ENCODE assay signal across 34 cellular contexts in the genomic region with DNA sequence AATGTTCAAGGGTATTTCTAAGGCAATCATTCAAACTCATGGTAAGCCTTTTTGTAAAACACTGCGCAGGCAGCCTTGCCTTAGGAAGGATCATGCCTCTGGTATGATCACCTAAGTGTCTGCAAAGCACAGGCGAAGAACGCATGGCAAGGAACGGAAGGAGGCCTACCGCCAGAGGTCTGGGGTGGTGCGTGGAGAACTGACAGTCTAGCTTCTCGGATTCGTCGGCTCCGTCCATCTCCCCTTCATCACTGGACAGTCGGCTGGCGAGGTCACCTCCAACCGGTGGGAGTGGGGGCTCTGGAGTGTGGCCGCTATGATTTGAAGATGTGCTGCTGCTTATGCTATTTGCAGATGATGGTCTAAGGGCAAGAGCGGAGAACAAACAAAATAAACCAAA. TPM values are rescaled to one million over a fixed set of nuclear protein-coding genes. Genes with fewer than 3 reads are reported as not detected.
"Had no signal": no experiment of that assay in that cellular context is flagged by ENCODE, and none has a peak within 500 bp of the region (broad histone marks: within the 10 kb centered on the region; RNA-seq: fewer than 3 reads in every experiment).

No MANE protein-coding gene starts in this region.

- DNase-seq: dorsolateral prefrontal cortex; effector CD4-positive, alpha-beta T cell; foreskin keratinocyte; heart left ventricle; kidney; mesenchymal stem cell; mucosa of descending colon; naive B cell; pancreas; right lobe of liver; stimulated activated CD4-positive, alpha-beta T cell treated with anti-CD3 and anti-CD28 coated beads, Interleukin-12 subunit alpha, Interleukin-12 subunit beta, amount 100 ng/mL, for 4 hours; stimulated activated CD4-positive, alpha-beta T cell treated with anti-CD3 and anti-CD28 coated beads, Interleukin-1b, Interleukin-23, amount 100 ng/mL, for 48 hours; stimulated activated CD4-positive, alpha-beta T cell treated with anti-CD3 and anti-CD28 coated beads, Interleukin-4, amount 100 ng/mL, for 1 hour; stimulated activated CD8-positive, alpha-beta memory T cell treated with anti-CD3 and anti-CD28 coated beads, Interleukin-4, amount 100 ng/mL, for 48 hours; stimulated activated naive CD4-positive, alpha-beta T cell; stomach; thyroid gland; trophoblast cell had no signal

- H3K4me1 Mint-ChIP-seq: mesothelial cell of epicardium, naive B cell had no signal

- H3K27me3 Mint-ChIP-seq: naive B cell; natural killer cell treated with Interleukin-12 subunit alpha and Interleukin-12 subunit beta and Interleukin-15 and Interleukin-18, amount 100 ng/mL, for 72 hours; progenitor cell of endocrine pancreas had no signal

- H3K9me3 ChIP-seq: gastroesophageal sphincter, mucosa of descending colon, neutrophil, pancreas, right lobe of liver, stomach, thyroid gland had no signal

- H3K27me3 ChIP-seq: dorsolateral prefrontal cortex, foreskin keratinocyte, gastroesophageal sphincter, heart left ventricle, hepatocyte, neutrophil, pancreas, right lobe of liver, stomach, thyroid gland had no signal

- H3K4me3 ChIP-seq: dorsolateral prefrontal cortex, gastroesophageal sphincter, heart left ventricle, hepatocyte, lung, mucosa of descending colon, pancreas, right lobe of liver, smooth muscle cell, stomach, thyroid gland had no signal

- H3K4me3 Mint-ChIP-seq: mesothelial cell of epicardium; naive B cell; natural killer cell treated with Interleukin-12 subunit alpha and Interleukin-12 subunit beta and Interleukin-15 and Interleukin-18, amount 100 ng/mL, for 72 hours had no signal

- ATAC-seq: esophagus mucosa; foreskin keratinocyte; gastroesophageal sphincter; heart left ventricle; left lobe of liver; mucosa of descending colon; natural killer cell treated with Interleukin-12 subunit alpha and Interleukin-12 subunit beta and Interleukin-15 and Interleukin-18, amount 100 ng/mL, for 72 hours; pancreas; right lobe of liver had no signal

- H3K27ac ChIP-seq: epithelial cell of prostate, foreskin keratinocyte, gastroesophageal sphincter, heart left ventricle, hepatocyte, neutrophil, pancreas, right lobe of liver, stomach, thyroid gland had no signal

- H3K36me3 ChIP-seq: pancreas had no signal

- H3K4me1 ChIP-seq: foreskin keratinocyte, pancreas, right lobe of liver, thyroid gland had no signal

- H3K27ac Mint-ChIP-seq: mesothelial cell of epicardium; natural killer cell treated with Interleukin-12 subunit alpha and Interleukin-12 subunit beta and Interleukin-15 and Interleukin-18, amount 100 ng/mL, for 72 hours; progenitor cell of endocrine pancreas had no signal

RNA-seq across cellular contexts. Expression of a gene that starts 42.6 kb away (rescaled TPM):
- total RNA-seq: fibroblast of lung; heart left ventricle; hepatocyte; left lobe of liver; liver; mesothelial cell of epicardium; mucosa of descending colon; natural killer cell treated with Interleukin-12 subunit alpha and Interleukin-12 subunit beta and Interleukin-15 and Interleukin-18, amount 100 ng/mL, for 72 hours; omental fat pad; pancreas; right lobe of liver; subcutaneous adipose tissue; thyroid gland; urinary bladder had no signal
- polyA plus RNA-seq: fibroblast of lung, foreskin keratinocyte, heart left ventricle, stomach, urinary bladder had no signal
